ENCODE assay signal across 8 cellular contexts in the genomic region with DNA sequence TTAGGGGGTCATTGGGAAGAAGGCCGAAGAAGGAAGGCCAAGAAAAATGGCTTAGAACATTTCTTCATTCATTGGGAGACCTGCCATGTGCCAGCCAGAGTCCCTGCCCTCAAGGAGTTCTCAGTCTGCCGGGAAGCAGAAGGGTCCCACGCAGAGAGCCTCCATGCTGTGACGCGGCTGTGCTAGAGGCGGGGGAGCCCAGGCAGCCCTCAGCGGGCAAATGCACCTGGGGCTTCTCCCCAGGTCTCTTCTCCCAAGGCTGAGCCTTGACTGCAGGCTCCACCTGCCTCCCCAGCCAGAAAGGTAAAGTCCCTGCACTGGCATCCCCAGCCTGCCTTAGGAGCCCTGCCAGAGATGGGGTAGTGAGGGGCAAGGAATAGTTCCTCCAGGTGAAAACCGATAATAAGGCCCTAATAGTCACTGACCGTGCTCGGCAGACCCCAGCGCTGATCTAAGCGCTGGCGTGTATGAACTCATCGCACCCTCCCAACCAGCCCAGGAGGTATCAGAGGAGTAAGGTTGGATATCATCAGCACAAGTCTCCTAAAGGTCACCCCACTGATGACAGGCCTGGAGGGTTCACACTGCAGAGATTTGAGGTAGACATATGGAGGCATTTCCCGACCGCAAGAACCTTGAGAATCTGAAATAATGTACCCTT. TPM values are rescaled to one million over a fixed set of nuclear protein-coding genes. Genes with fewer than 3 reads are reported as not detected.
DNase-seq lines count a peak whose midpoint lies in the region; ATAC-seq and TF ChIP-seq lines count a peak whose summit lies in the region.

No MANE protein-coding gene starts in this region.

- H3K4me1 ChIP-seq in HUES64 (ENCODE audit: insufficient read depth, low read length), result peaks cover 10% of the 10 kb centered on the region

- peak overlapping the region; percentile 80 for H3K4me3 ChIP-seq in HUES64 (ENCODE audit: low read length)

- peak; percentile 74 for ATAC-seq in activated naive CD8-positive, alpha-beta T cell treated with anti-CD3 and anti-CD28 coated beads, Interleukin-2, amount 50 U/mL, for 24 hours
- ATAC-seq in stimulated activated naive CD8-positive, alpha-beta T cell treated with anti-CD3 and anti-CD28 coated beads, Interleukin-15, amount 100 ng/mL, for 72 hours, result peak; percentile 58
- ATAC-seq in HG03571 (IDR thresholded peaks at IDR 0.05; ENCODE audit: unreplicated experiment), result no peak

- H3K36me3 ChIP-seq in HUES64 (ENCODE audit: insufficient read depth, low read length), result no peaks in the 10 kb centered on the region

- H3K9ac ChIP-seq in HUES64 (ENCODE audit: low read depth, low read length), result peak overlapping the region; percentile 70

- no peak for TF ChIP-seq CTCF in GM20000 (IDR thresholded peaks at IDR 0.05; ENCODE audit: extremely low read depth, missing control alignments)

- peak overlapping the region; percentile 77 for H3K27ac Mint-ChIP-seq in activated naive CD8-positive, alpha-beta T cell treated with anti-CD3 and anti-CD28 coated beads, Interleukin-2, amount 50 U/mL, for 24 hours
- peak overlapping the region; percentile 81 to 92 (median 88) for H3K27ac Mint-ChIP-seq in immature natural killer cell
- no peak overlapping the region for H3K27ac Mint-ChIP-seq in stimulated activated naive CD8-positive, alpha-beta T cell treated with anti-CD3 and anti-CD28 coated beads, Interleukin-15, amount 100 ng/mL, for 72 hours

- no peaks in the 10 kb centered on the region for H3K9me3 Mint-ChIP-seq in activated naive CD8-positive, alpha-beta T cell treated with anti-CD3 and anti-CD28 coated beads, Interleukin-2, amount 50 U/mL, for 24 hours
- peaks cover 0 to 2% (median 0%) of the 10 kb centered on the region in 6 donors for H3K9me3 Mint-ChIP-seq in immature natural killer cell
- no peaks in the 10 kb centered on the region for H3K9me3 Mint-ChIP-seq in stimulated activated naive CD8-positive, alpha-beta T cell treated with anti-CD3 and anti-CD28 coated beads, Interleukin-15, amount 100 ng/mL, for 72 hours

- peaks cover 21% of the 10 kb centered on the region for H3K27me3 Mint-ChIP-seq in activated naive CD8-positive, alpha-beta T cell treated with anti-CD3 and anti-CD28 coated beads, Interleukin-2, amount 50 U/mL, for 24 hours
- H3K27me3 Mint-ChIP-seq in immature natural killer cell (ENCODE audit: low read depth in 3 of 3), result peaks cover 10 to 21% (median 13%) of the 10 kb centered on the region in 3 donors
- H3K27me3 Mint-ChIP-seq in stimulated activated naive CD8-positive, alpha-beta T cell treated with anti-CD3 and anti-CD28 coated beads, Interleukin-15, amount 100 ng/mL, for 72 hours, result peaks cover 14% of the 10 kb centered on the region

- DNase-seq in activated naive CD8-positive, alpha-beta T cell treated with anti-CD3 and anti-CD28 coated beads, Interleukin-2, amount 50 U/mL, for 24 hours, result no peak
- no peak for DNase-seq in immature natural killer cell
- no peak for DNase-seq in stimulated activated naive CD8-positive, alpha-beta T cell treated with anti-CD3 and anti-CD28 coated beads, Interleukin-15, amount 100 ng/mL, for 72 hours
- DNase-seq in stimulated activated CD4-positive, alpha-beta T cell treated with anti-CD3 and anti-CD28 coated beads, Interleukin-4, amount 100 ng/mL, for 24 hours, result no peak
- DNase-seq in GM20000 (ENCODE audit: low spot score), result no peak
- no peak for DNase-seq in NCI-H2171 (lab: John Stamatoyannopoulos, UW)

- no peaks in the 10 kb centered on the region for H3K9me3 ChIP-seq in HUES64 (ENCODE audit: insufficient read depth, low read depth, low read length)

- no peaks in the 10 kb centered on the region for H3K36me3 Mint-ChIP-seq in activated naive CD8-positive, alpha-beta T cell treated with anti-CD3 and anti-CD28 coated beads, Interleukin-2, amount 50 U/mL, for 24 hours (ENCODE audit: low read depth)
- H3K36me3 Mint-ChIP-seq in immature natural killer cell, result no peaks in the 10 kb centered on the region

- peaks cover 10% of the 10 kb centered on the region for H3K4me1 Mint-ChIP-seq in activated naive CD8-positive, alpha-beta T cell treated with anti-CD3 and anti-CD28 coated beads, Interleukin-2, amount 50 U/mL, for 24 hours
- peaks cover 13 to 19% of the 10 kb centered on the region in 2 donors for H3K4me1 Mint-ChIP-seq in immature natural killer cell
- peaks cover 14% of the 10 kb centered on the region for H3K4me1 Mint-ChIP-seq in stimulated activated naive CD8-positive, alpha-beta T cell treated with anti-CD3 and anti-CD28 coated beads, Interleukin-15, amount 100 ng/mL, for 72 hours

- H3K4me3 Mint-ChIP-seq in activated naive CD8-positive, alpha-beta T cell treated with anti-CD3 and anti-CD28 coated beads, Interleukin-2, amount 50 U/mL, for 24 hours, result peak overlapping the region; percentile 82
- H3K4me3 Mint-ChIP-seq in immature natural killer cell, result peak overlapping the region; percentile 87 to 93 (median 89)
- peak overlapping the region; percentile 84 to 88 for H3K4me3 Mint-ChIP-seq in stimulated activated naive CD8-positive, alpha-beta T cell treated with anti-CD3 and anti-CD28 coated beads, Interleukin-15, amount 100 ng/mL, for 72 hours

- no peaks in the 10 kb centered on the region for H3K27me3 ChIP-seq in HUES64 (ENCODE audit: insufficient read depth, low read length)

- WGBS in HUES64, result 79% methylated on average over 16 of the region's 16 CpGs

- peak overlapping the region; percentile 76; the same call in 1 of the 2 replicates for H3K27ac ChIP-seq in HUES64 (ENCODE audit: low read depth, low read length)

RNA-seq across cellular contexts. Expression of a gene that starts 6.0 kb away (rescaled TPM):
- polyA plus RNA-seq in HUES64 (2013, experiment 1 of 2), result 16.6 TPM
- 16.5 TPM for polyA plus RNA-seq in HUES64 (2013, experiment 2 of 2)
- not detected for polyA plus RNA-seq in immature natural killer cell

RNA-seq across cellular contexts. Expression of a gene that starts 8.9 kb away (rescaled TPM):
- polyA plus RNA-seq in HUES64 (2013, experiment 1 of 2), result 2.7 TPM
- 3.7 TPM for polyA plus RNA-seq in HUES64 (2013, experiment 2 of 2)
- polyA plus RNA-seq in immature natural killer cell, result under 1 TPM in 2 of 3 donors, not detected in 1; 0.34 to 0.94 TPM

RNA-seq across cellular contexts. Expression of a gene that starts 31.0 kb away (rescaled TPM):
- 49.1 TPM for polyA plus RNA-seq in HUES64 (2013, experiment 1 of 2)
- polyA plus RNA-seq in HUES64 (2013, experiment 2 of 2), result 52.9 TPM
- polyA plus RNA-seq in immature natural killer cell, result 10 to 100 TPM; 32.4 to 52.3 (median 47.1) TPM

RNA-seq across cellular contexts. Expression of a gene that starts 45.8 kb away (rescaled TPM):
- polyA plus RNA-seq in HUES64 (2013, experiment 1 of 2), result not detected
- polyA plus RNA-seq in HUES64 (2013, experiment 2 of 2), result not detected
- polyA plus RNA-seq in immature natural killer cell, result not detected

RNA-seq across cellular contexts. Expression of a gene that starts 57.4 kb away (rescaled TPM):
- not detected for polyA plus RNA-seq in HUES64 (2013, experiment 1 of 2)
- polyA plus RNA-seq in HUES64 (2013, experiment 2 of 2), result not detected
- not detected for polyA plus RNA-seq in immature natural killer cell

Comparison
In these comparisons a context has a peak if more than half of its experiments do, and no peak if none do; other contexts are left out.
1. H3K27ac Mint-ChIP-seq: peak in activated naive CD8-positive, alpha-beta T cell treated with anti-CD3 and anti-CD28 coated beads, Interleukin-2, amount 50 U/mL, for 24 hours (single experiment) and immature natural killer cell (6 of 6); none in stimulated activated naive CD8-positive, alpha-beta T cell treated with anti-CD3 and anti-CD28 coated beads, Interleukin-15, amount 100 ng/mL, for 72 hours (0 of 2).
2. Peak in every context shown above with its lines, with median percentiles within 50 percentile points of each other: H3K4me3 Mint-ChIP-seq.